Comparison of ENCODE assay signal across 1 cellular context in genomic region chr12:122978507-122978955, GRCh38.
TF ChIP-seq lines count a peak whose summit lies in the region.

No MANE protein-coding gene starts in this region.

TF ChIP-seq in IMR-90, 13 proteins besides CTCF, POLR2A, EP300 and RAD21:
- TF ChIP-seq SMC3 (IDR thresholded peaks at IDR 0.05; ENCODE audit: low read depth, low read length), result no peak
- TF ChIP-seq MAFK (IDR thresholded peaks at IDR 0.05; ENCODE audit: low read depth, low read length), result no peak
- no peak for TF ChIP-seq NFE2L2 (IDR thresholded peaks at IDR 0.05; ENCODE audit: low read depth, low read length)
- TF ChIP-seq ELK1 (IDR thresholded peaks at IDR 0.05; ENCODE audit: borderline replicate concordance, low read depth, low read length), result no peak
- no peak for TF ChIP-seq CHD1 (IDR thresholded peaks at IDR 0.05; ENCODE audit: low read depth, low read length)
- no peak for TF ChIP-seq MXI1 (IDR thresholded peaks at IDR 0.05; ENCODE audit: borderline replicate concordance, low read depth, low read length)
- TF ChIP-seq BHLHE40 (IDR thresholded peaks at IDR 0.05; ENCODE audit: low read depth, low read length), result no peak
- TF ChIP-seq USF2 (IDR thresholded peaks at IDR 0.05; ENCODE audit: low read depth, low read length), result no peak
- TF ChIP-seq MAZ (IDR thresholded peaks at IDR 0.05; ENCODE audit: borderline replicate concordance, low read depth, low read length), result no peak
- no peak for TF ChIP-seq FOS (IDR thresholded peaks at IDR 0.05; ENCODE audit: low read depth, low read length)
- TF ChIP-seq CEBPB (IDR thresholded peaks at IDR 0.05; ENCODE audit: low read depth, low read length), result no peak
- TF ChIP-seq RCOR1 (IDR thresholded peaks at IDR 0.05; ENCODE audit: insufficient replicate concordance, low read length), result no peak
- no peak for TF ChIP-seq RFX5 (IDR thresholded peaks at IDR 0.05; ENCODE audit: low read depth, low read length)
